Comparison of ENCODE assay signal across 8 cellular contexts in the genomic region with DNA sequence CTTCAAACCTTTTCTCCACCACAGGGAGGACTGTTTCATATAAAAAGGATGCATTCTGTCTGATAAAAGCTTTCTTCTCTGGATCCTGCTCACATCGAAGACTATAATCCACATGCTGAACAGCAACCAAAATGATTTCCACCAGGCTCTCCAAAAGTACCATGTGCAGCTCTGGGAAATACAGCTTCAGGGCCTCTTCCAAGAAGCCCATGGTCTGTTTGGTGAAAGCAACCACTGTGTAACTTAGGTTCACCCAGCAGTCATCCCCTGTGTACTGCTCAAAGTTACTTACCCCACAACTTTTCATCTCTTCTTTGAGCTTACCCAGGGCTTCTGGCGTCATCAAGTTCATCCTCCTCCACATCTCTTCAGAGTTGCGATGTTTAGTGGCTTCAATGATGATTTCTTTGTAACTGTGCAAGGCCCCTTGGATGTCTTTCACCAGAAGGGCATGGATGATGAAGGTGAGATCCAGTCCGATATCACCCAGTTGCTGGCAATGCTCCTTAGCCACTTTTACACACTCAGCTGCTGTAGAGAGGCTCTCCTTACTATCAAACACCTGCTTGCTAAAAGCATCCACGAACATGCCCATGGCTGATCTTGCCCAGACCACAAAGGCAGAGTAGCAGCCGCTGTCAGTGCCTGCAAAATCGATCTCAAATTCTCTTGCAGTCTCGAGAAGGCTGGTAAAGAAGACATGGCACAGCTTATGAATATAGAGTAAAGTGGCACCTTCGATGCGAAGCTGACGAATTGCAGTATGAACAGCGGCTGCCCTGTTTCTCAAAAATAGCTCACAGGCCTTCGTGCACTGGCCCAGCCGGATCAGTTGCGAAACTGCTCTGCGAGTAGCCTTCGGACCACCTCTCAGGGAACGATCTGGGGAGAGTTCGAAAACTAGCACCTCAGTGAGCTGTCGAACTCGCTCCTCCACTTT. TPM values are rescaled to one million over a fixed set of nuclear protein-coding genes. Genes with fewer than 3 reads are reported as not detected.
DNase-seq lines count a peak whose midpoint lies in the region; ATAC-seq and TF ChIP-seq lines count a peak whose summit lies in the region.

No MANE protein-coding gene starts in this region.

- no peaks in the 10 kb centered on the region for H3K9me3 ChIP-seq in iPS-18c (ENCODE audit: control insufficient read depth, insufficient read depth, low read length)

- no peak for ATAC-seq in stimulated activated naive CD8-positive, alpha-beta T cell treated with anti-CD3 and anti-CD28 coated beads, Interleukin-15, amount 100 ng/mL, for 72 hours
- no peak for ATAC-seq in HG02884 (IDR thresholded peaks at IDR 0.05; ENCODE audit: unreplicated experiment)

- peak overlapping the region; percentile 90 to 97 for H3K4me3 Mint-ChIP-seq in stimulated activated naive CD8-positive, alpha-beta T cell treated with anti-CD3 and anti-CD28 coated beads, Interleukin-15, amount 100 ng/mL, for 72 hours

- H3K4me3 ChIP-seq in WI38 (ENCODE audit: low read depth, low read length): peak overlapping the region; percentile 96
- H3K4me3 ChIP-seq in iPS-18c (ENCODE audit: insufficient read depth, low read depth, low read length): peak overlapping the region; percentile 90

- H3K4me1 Mint-ChIP-seq in stimulated activated naive CD8-positive, alpha-beta T cell treated with anti-CD3 and anti-CD28 coated beads, Interleukin-15, amount 100 ng/mL, for 72 hours: peaks cover 39% of the 10 kb centered on the region

- no peak for TF ChIP-seq CTCF in WI38 (IDR thresholded peaks at IDR 0.05; ENCODE audit: low read depth, low read length)

- no peaks in the 10 kb centered on the region for H3K9me3 Mint-ChIP-seq in stimulated activated naive CD8-positive, alpha-beta T cell treated with anti-CD3 and anti-CD28 coated beads, Interleukin-15, amount 100 ng/mL, for 72 hours

- peak overlapping the region in 1 of 2 donors; percentile 35 for H3K27ac Mint-ChIP-seq in stimulated activated naive CD8-positive, alpha-beta T cell treated with anti-CD3 and anti-CD28 coated beads, Interleukin-15, amount 100 ng/mL, for 72 hours

- no peaks in the 10 kb centered on the region for H3K27me3 Mint-ChIP-seq in stimulated activated naive CD8-positive, alpha-beta T cell treated with anti-CD3 and anti-CD28 coated beads, Interleukin-15, amount 100 ng/mL, for 72 hours

- DNase-seq in NCI-H1105 treated with DMSO at 0.1 percent for 48 hours (lab: John Stamatoyannopoulos, UW): peak; percentile 21
- no peak for DNase-seq in NCI-H1105 (lab: John Stamatoyannopoulos, UW)
- no peak for DNase-seq in stimulated activated naive CD8-positive, alpha-beta T cell treated with anti-CD3 and anti-CD28 coated beads, Interleukin-15, amount 100 ng/mL, for 72 hours
- no peak for DNase-seq in dermis blood vessel endothelial cell
- no peak for DNase-seq in middle frontal gyrus (ENCODE audit: extremely low spot score, low spot score)

RNA-seq across cellular contexts. Expression of gene EXOC8, which starts 1.7 kb away (rescaled TPM):
- 25.4 and 25.6 TPM in 2 replicates for total RNA-seq in dermis blood vessel endothelial cell

RNA-seq across cellular contexts. Expression of gene SPRTN, which starts 2.2 kb away (rescaled TPM):
- 22.1 and 22.3 TPM in 2 replicates for total RNA-seq in dermis blood vessel endothelial cell
